ENCODE assay signal across 32 cellular contexts in the genomic region with DNA sequence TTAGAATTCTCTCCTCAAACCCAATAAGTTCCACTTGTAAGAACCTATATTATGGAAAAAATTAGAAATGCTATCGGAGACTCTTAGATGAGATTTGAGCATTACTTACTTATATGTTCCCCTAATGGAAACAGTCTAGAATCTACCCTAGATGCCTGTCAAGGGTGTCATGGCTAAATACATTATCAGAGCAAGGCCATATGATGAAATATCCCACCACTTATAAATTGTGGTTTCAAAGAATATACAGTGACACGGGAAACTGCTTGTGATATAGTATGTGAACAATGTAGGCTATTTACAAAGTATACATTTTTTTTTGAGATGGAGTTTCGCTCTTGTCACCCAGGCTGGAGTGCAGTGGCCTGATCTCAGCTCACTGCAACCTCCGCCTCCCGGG.
"Had no signal": no experiment of that assay in that cellular context is flagged by ENCODE, and none has a peak within 500 bp of the region (broad histone marks: within the 10 kb centered on the region; RNA-seq: fewer than 3 reads in every experiment).

No MANE protein-coding gene starts in this region.

- H3K27me3 ChIP-seq: adrenal gland, ascending aorta, breast epithelium, cardiac muscle cell, colonic mucosa, esophagus squamous epithelium, gastrocnemius medialis, heart right ventricle had no signal

- H3K36me3 Mint-ChIP-seq: activated naive CD8-positive, alpha-beta T cell; brain had no signal

- H3K27ac Mint-ChIP-seq: activated B cell treated with CpG ODN at 0.5 μM for 24 hours; activated CD8-positive, alpha-beta T cell treated with anti-CD3 and anti-CD28 coated beads for 36 hours; activated naive CD8-positive, alpha-beta T cell; activated T-helper 17 cell treated with anti-CD3 and anti-CD28 coated beads, Interleukin-2, amount 50 U/mL, for 72 hours; brain; T-helper 17 cell; T-helper 2 cell treated with Interferon-gamma antibody and Interleukin-4, amounts not matched to agents 5 μg/mL and 100 μg/mL, for 36 hours had no signal

- H3K4me1 ChIP-seq: adrenal gland, ascending aorta, breast epithelium, colonic mucosa, esophagus squamous epithelium, gastrocnemius medialis had no signal

- H3K36me3 ChIP-seq: adrenal gland, ascending aorta, breast epithelium, cardiac muscle cell, colonic mucosa, esophagus squamous epithelium, gastrocnemius medialis, heart right ventricle, WERI-Rb-1 had no signal

- H3K4me1 Mint-ChIP-seq: activated B cell treated with CpG ODN at 0.5 μM for 24 hours; activated T-helper 17 cell treated with anti-CD3 and anti-CD28 coated beads, Interleukin-2, amount 50 U/mL, for 72 hours; T-helper 17 cell had no signal

- H3K4me3 ChIP-seq: adrenal gland, ascending aorta, breast epithelium, cardiac muscle cell, colonic mucosa, esophagus squamous epithelium, gastrocnemius medialis, heart right ventricle had no signal

- DNase-seq: activated B cell treated with CpG ODN at 0.5 μM for 24 hours; activated CD4-positive, alpha-beta T cell treated with anti-CD3 and anti-CD28 coated beads for 48 hours; activated CD4-positive, alpha-beta T cell treated with anti-CD3 and anti-CD28 coated beads, Interleukin-2, amount 50 U/mL, for 1 hour; activated CD4-positive, alpha-beta T cell treated with anti-CD3 and anti-CD28 coated beads, Interleukin-2, amount 50 U/mL, for 48 hours; activated CD8-positive, alpha-beta memory T cell treated with anti-CD3 and anti-CD28 coated beads for 24 hours; activated CD8-positive, alpha-beta T cell treated with anti-CD3 and anti-CD28 coated beads for 36 hours; activated effector memory CD4-positive, alpha-beta T cell treated with Interleukin-2 at 50 U/mL for 16 hours; activated gamma-delta T cell treated with Interleukin-2 at 50 U/mL for 16 hours; activated naive CD4-positive, alpha-beta T cell treated with anti-CD3 and anti-CD28 coated beads, Interleukin-2, amount 50 U/mL, for 16 hours; activated naive CD4-positive, alpha-beta T cell treated with Interleukin-2 at 50 U/mL for 16 hours; activated T-cell treated with anti-CD3 and anti-CD28 coated beads, Interleukin-2, amount 50 U/mL, for 4 hours; adrenal gland; central memory CD4-positive, alpha-beta T cell; cerebellar nuclear complex; colonic mucosa; effector CD8-positive, alpha-beta T cell; esophagus squamous epithelium; foreskin keratinocyte; gastrocnemius medialis; heart right ventricle; T-helper 1 cell; T-helper 17 cell; T1000; WERI-Rb-1 had no signal

- H3K4me3 Mint-ChIP-seq: activated B cell treated with CpG ODN at 0.5 μM for 24 hours; activated CD8-positive, alpha-beta T cell treated with anti-CD3 and anti-CD28 coated beads for 36 hours; activated naive CD8-positive, alpha-beta T cell; activated T-cell treated with anti-CD3 and anti-CD28 coated beads, Interleukin-2, amount 50 U/mL, for 4 hours; activated T-helper 17 cell treated with anti-CD3 and anti-CD28 coated beads, Interleukin-2, amount 50 U/mL, for 72 hours; brain; T-helper 17 cell; T-helper 2 cell treated with Interferon-gamma antibody and Interleukin-4, amounts not matched to agents 5 μg/mL and 100 μg/mL, for 36 hours had no signal

- H3K27me3 Mint-ChIP-seq: activated naive CD8-positive, alpha-beta T cell; activated T-helper 17 cell treated with anti-CD3 and anti-CD28 coated beads, Interleukin-2, amount 50 U/mL, for 72 hours had no signal

- H3K9me3 Mint-ChIP-seq: activated B cell treated with CpG ODN at 0.5 μM for 24 hours; activated CD8-positive, alpha-beta T cell treated with anti-CD3 and anti-CD28 coated beads for 36 hours; activated T-cell treated with anti-CD3 and anti-CD28 coated beads, Interleukin-2, amount 50 U/mL, for 4 hours; activated T-helper 17 cell treated with anti-CD3 and anti-CD28 coated beads, Interleukin-2, amount 50 U/mL, for 72 hours; brain; T-helper 2 cell treated with Interferon-gamma antibody and Interleukin-4, amounts not matched to agents 5 μg/mL and 100 μg/mL, for 36 hours had no signal

- H3K9me3 ChIP-seq: adrenal gland, ascending aorta, breast epithelium, colonic mucosa, esophagus squamous epithelium, gastrocnemius medialis, heart right ventricle had no signal

- H3K27ac ChIP-seq: adrenal gland, ascending aorta, breast epithelium, cardiac muscle cell, colonic mucosa, epithelial cell of prostate, esophagus squamous epithelium, foreskin keratinocyte, gastrocnemius medialis, heart right ventricle, WERI-Rb-1 had no signal
